8 cellular contexts compared by ENCODE assay signal in the genomic region with DNA sequence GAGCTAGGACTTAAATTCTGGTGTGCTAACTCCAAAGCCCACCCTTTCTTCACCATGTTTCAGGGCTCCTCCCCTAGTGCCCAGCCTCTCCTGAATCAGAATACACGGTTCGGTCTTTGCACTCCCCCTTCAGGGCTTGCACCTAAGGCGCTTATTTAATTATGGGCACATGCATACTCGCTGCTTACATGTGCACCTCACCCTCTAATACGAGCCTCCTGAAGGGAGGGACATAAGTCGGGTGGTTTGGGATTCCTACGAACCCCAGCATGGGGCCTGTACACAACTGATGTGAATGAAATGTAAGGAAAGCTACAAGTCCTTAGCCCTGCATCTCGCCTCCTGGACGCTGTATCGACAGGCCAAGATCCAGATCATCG. TPM values are rescaled to one million over a fixed set of nuclear protein-coding genes. Genes with fewer than 3 reads are reported as not detected.
A peak's percentile ranks its signal among the peaks of the same experiment; 100 is the strongest.
DNase-seq lines count a peak whose midpoint lies in the region; ATAC-seq and TF ChIP-seq lines count a peak whose summit lies in the region.

No MANE protein-coding gene starts in this region.

- H3K27ac ChIP-seq in OCI-LY1 (ENCODE audit: low read depth, low read length, poor library complexity, severe bottlenecking) (no peak overlapping the region), urinary bladder (ENCODE audit: low read depth) (no peak overlapping the region)

- ATAC-seq in GM19023 (IDR thresholded peaks at IDR 0.05; ENCODE audit: unreplicated experiment) = peak; percentile 3
- ATAC-seq in memory B cell (ENCODE audit: low read depth) = peak; percentile 5

- peaks cover 8% of the 10 kb centered on the region for H3K4me1 Mint-ChIP-seq in memory B cell

- no peaks in the 10 kb centered on the region for H3K36me3 ChIP-seq in OCI-LY1 (ENCODE audit: insufficient read depth, low read length)
- no peaks in the 10 kb centered on the region for H3K36me3 ChIP-seq in urinary bladder (ENCODE audit: insufficient read depth)

- DNase-seq in AG08396 (ENCODE audit: low spot score) (peak; percentile 12), choroid plexus epithelial cell (ENCODE audit: low read depth) (peak; percentile 53), memory B cell (ENCODE audit: low spot score in 2 of 2) (no peak), activated gamma-delta T cell treated with Interleukin-2 at 50 U/mL for 16 hours (no peak)
- DNase-seq in stimulated activated CD4-positive, alpha-beta T cell treated with anti-CD3 and anti-CD28 coated beads, Interleukin-4, amount 100 ng/mL, for 24 hours = no peak

- no peaks in the 10 kb centered on the region for H3K79me2 ChIP-seq in OCI-LY1 (ENCODE audit: insufficient read depth, low read length)

- no peaks in the 10 kb centered on the region for H3K9me3 ChIP-seq in OCI-LY1 (ENCODE audit: low read length)

- peak overlapping the region; percentile 93 for H3K27ac Mint-ChIP-seq in memory B cell

- H3K4me3 ChIP-seq in OCI-LY1 (ENCODE audit: low read depth, low read length, poor library complexity, severe bottlenecking) (peak overlapping the region; percentile 63), choroid plexus epithelial cell (ENCODE audit: low read depth, low read length) (peak overlapping the region; percentile 81), urinary bladder (ENCODE audit: low read depth, low read length) (peak overlapping the region; percentile 44)

- H3K4me1 ChIP-seq in OCI-LY1 (ENCODE audit: insufficient read depth, low read length, severe bottlenecking) = peaks cover 27% of the 10 kb centered on the region
- H3K4me1 ChIP-seq in urinary bladder (ENCODE audit: insufficient read depth) = no peaks in the 10 kb centered on the region

- H3F3A ChIP-seq in OCI-LY1 (ENCODE audit: insufficient read depth, low read length) = no peaks in the 10 kb centered on the region

- H3K9me3 Mint-ChIP-seq in memory B cell = no peaks in the 10 kb centered on the region

- no peaks in the 10 kb centered on the region for H3K27me3 ChIP-seq in OCI-LY1 (ENCODE audit: insufficient read depth, low read length)

- H3K4me2 ChIP-seq in OCI-LY1 (ENCODE audit: low read length) = peak overlapping the region; percentile 81

- no peaks in the 10 kb centered on the region for H3K36me3 Mint-ChIP-seq in memory B cell

- H3K9me2 ChIP-seq in OCI-LY1 (ENCODE audit: low read depth, low read length) = no peaks in the 10 kb centered on the region

- peak overlapping the region; percentile 88 for H3K4me3 Mint-ChIP-seq in memory B cell

- no peaks in the 10 kb centered on the region for H4K20me1 ChIP-seq in OCI-LY1 (ENCODE audit: insufficient read depth, low read length)

- WGBS in urinary bladder = 3% methylated on average over 11 of the region's 11 CpGs

- H3K27me3 Mint-ChIP-seq in memory B cell = peaks cover 2% of the 10 kb centered on the region

- peak; percentile 47; the same call in 1 of the 2 replicates for TF ChIP-seq CTCF in OCI-LY1 (IDR thresholded peaks at IDR 0.05; ENCODE audit: low read length)
- peak; percentile 44 for TF ChIP-seq CTCF in choroid plexus epithelial cell (conservative IDR thresholded peaks at IDR 0.05; ENCODE audit: low read depth, low read length)

- no peak overlapping the region for H2AFZ ChIP-seq in OCI-LY1 (ENCODE audit: low read length)

- peak overlapping the region; percentile 47; the same call in 1 of the 2 replicates for H3K9ac ChIP-seq in OCI-LY1 (ENCODE audit: low read length)

RNA-seq across cellular contexts. Expression of gene IFT172, which starts 0.4 kb away (rescaled TPM):
- total RNA-seq in urinary bladder = 37.3 TPM
- polyA plus RNA-seq in urinary bladder = 18.6 TPM

RNA-seq across cellular contexts. Expression of gene FNDC4, which starts 5.9 kb away (rescaled TPM):
- total RNA-seq in urinary bladder = 7.0 TPM
- polyA plus RNA-seq in urinary bladder = 10.5 TPM

RNA-seq across cellular contexts. Expression of gene GCKR, which starts 7.5 kb away (rescaled TPM):
- 0.11 TPM for total RNA-seq in urinary bladder
- polyA plus RNA-seq in urinary bladder = 0.49 TPM

RNA-seq across cellular contexts. Expression of gene KRTCAP3, which starts 46.9 kb away (rescaled TPM):
- total RNA-seq in urinary bladder = 2.5 TPM
- 12.7 TPM for polyA plus RNA-seq in urinary bladder

Comparison
In these comparisons a context has a peak if more than half of its experiments do, and no peak if none do; other contexts are left out.
1. DNase-seq: peak in AG08396 (single experiment) and choroid plexus epithelial cell (single experiment); none in memory B cell (0 of 2), stimulated activated CD4-positive, alpha-beta T cell treated with anti-CD3 and anti-CD28 coated beads, Interleukin-4, amount 100 ng/mL, for 24 hours (single experiment) and activated gamma-delta T cell treated with Interleukin-2 at 50 U/mL for 16 hours (single experiment).
2. Peak in every context shown above with its lines, with median percentiles within 50 percentile points of each other: H3K4me3 ChIP-seq.